ENCODE assay signal across 12 cellular contexts in genomic region chr20:58647814-58648501, GRCh38. TPM values are rescaled to one million over a fixed set of nuclear protein-coding genes. Genes with fewer than 3 reads are reported as not detected.
A peak's percentile ranks its signal among the peaks of the same experiment; 100 is the strongest.
DNase-seq lines count a peak whose midpoint lies in the region; ATAC-seq, FAIRE-seq and TF ChIP-seq lines count a peak whose summit lies in the region.
"Had no signal": no experiment of that assay in that cellular context is flagged by ENCODE, and none has a peak within 500 bp of the region (broad histone marks: within the 10 kb centered on the region; RNA-seq: fewer than 3 reads in every experiment).

No MANE protein-coding gene starts in this region.

- H3K4me2 ChIP-seq in GM23338 (no peak overlapping the region), astrocyte (ENCODE audit: low read length) (peak overlapping the region; percentile 44)

- H3K36me3 Mint-ChIP-seq in GM23338 (ENCODE audit: low read depth) (peaks cover 3% of the 10 kb centered on the region; the same call in 2 of the 3 replicates), astrocyte (ENCODE audit: low read depth, unreplicated experiment) (peaks cover 2% of the 10 kb centered on the region)
- H3K36me3 Mint-ChIP-seq: naive thymus-derived CD8-positive, alpha-beta T cell had no signal

- H3K27ac ChIP-seq in GM23338 (ENCODE audit: low read depth) (no peak overlapping the region), astrocyte (ENCODE audit: low read depth, low read length) (peak overlapping the region; percentile 23), thoracic aorta (peak overlapping the region; percentile 61 to 67), brain microvascular endothelial cell (no peak overlapping the region)

- in situ Hi-C loops in brain microvascular endothelial cell (cut with HindIII; ENCODE audit: low pct_ligation_motif_present, low sequenced_read_pairs): no loop called here

- H3K9ac ChIP-seq in astrocyte (ENCODE audit: low read length): no peak overlapping the region

- no peak for ATAC-seq in GM23338
- no peak for ATAC-seq in left lobe of liver
- peak; percentile 58 for ATAC-seq in thoracic aorta (ENCODE audit: insufficient number of reproducible peaks, low FRiP score, low read depth)
- ATAC-seq in HG02571 (IDR thresholded peaks at IDR 0.05; ENCODE audit: unreplicated experiment): no peak
- ATAC-seq: naive thymus-derived CD8-positive, alpha-beta T cell had no signal

- H3K4me1 Mint-ChIP-seq in GM23338 (peaks cover 17% of the 10 kb centered on the region), astrocyte (ENCODE audit: low read depth, unreplicated experiment) (peaks cover 13% of the 10 kb centered on the region)

- H3K79me2 ChIP-seq in GM23338 (replicated peaks; ENCODE audit: insufficient read depth) (peaks cover 12% of the 10 kb centered on the region), astrocyte (ENCODE audit: insufficient read depth, low read length) (peaks cover 19% of the 10 kb centered on the region)

- FAIRE-seq in astrocyte (lab: Jason Lieb, UNC): no peak

- H3K4me3 Mint-ChIP-seq in GM23338 (no peak overlapping the region), astrocyte (ENCODE audit: unreplicated experiment) (no peak overlapping the region)

- H3K27me3 Mint-ChIP-seq in GM23338 (ENCODE audit: insufficient read depth, low read depth, poor library complexity) (peaks cover 16% of the 10 kb centered on the region), astrocyte (ENCODE audit: low read depth, unreplicated experiment) (peaks cover 2% of the 10 kb centered on the region)
- H3K27me3 Mint-ChIP-seq: naive thymus-derived CD8-positive, alpha-beta T cell had no signal

- no peak for DNase-seq in GM23338 (ENCODE audit: low spot score)
- peak; percentile 88 for DNase-seq in astrocyte (ENCODE audit: low read depth)
- peak; percentile 8 for DNase-seq in left lobe of liver (ENCODE audit: low spot score)
- no peak for DNase-seq in thoracic aorta (ENCODE audit: low spot score)
- DNase-seq in NCI-H1092 treated with DMSO at 0.1 percent for 48 hours (lab: John Stamatoyannopoulos, UW): no peak
- DNase-seq in NCI-H146 treated with DMSO at 0.1 percent for 48 hours (lab: John Stamatoyannopoulos, UW; ENCODE audit: unreplicated experiment): no peak
- DNase-seq in brain microvascular endothelial cell: no peak
- DNase-seq: DMS153; naive thymus-derived CD8-positive, alpha-beta T cell; NCI-H1105; NK-92 treated with Interleukin-12 subunit alpha and Interleukin-12 subunit beta, amount 100 ng/mL, for 24 hours had no signal

- H3K27me3 ChIP-seq in GM23338 (ENCODE audit: insufficient read depth) (peaks cover 13% of the 10 kb centered on the region), astrocyte (ENCODE audit: insufficient read depth, low read length) (no peaks in the 10 kb centered on the region), thoracic aorta (replicated peaks; ENCODE audit: insufficient read depth) (no peaks in the 10 kb centered on the region), brain microvascular endothelial cell (replicated peaks) (no peaks in the 10 kb centered on the region)

- H3K36me3 ChIP-seq in GM23338 (ENCODE audit: insufficient read depth): no peaks in the 10 kb centered on the region
- no peaks in the 10 kb centered on the region for H3K36me3 ChIP-seq in astrocyte (ENCODE audit: insufficient read depth, low read length)
- H3K36me3 ChIP-seq in thoracic aorta: no peaks in the 10 kb centered on the region
- no peaks in the 10 kb centered on the region for H3K36me3 ChIP-seq in brain microvascular endothelial cell (replicated peaks)

- H2AFZ ChIP-seq in GM23338 (peak overlapping the region; percentile 3; the same call in 1 of the 2 replicates), astrocyte (ENCODE audit: low read depth, low read length) (no peak overlapping the region)

- H3K9me3 Mint-ChIP-seq in GM23338: peaks cover 3% of the 10 kb centered on the region; the same call in 2 of the 3 replicates
- H3K9me3 Mint-ChIP-seq in astrocyte (ENCODE audit: unreplicated experiment): no peaks in the 10 kb centered on the region
- H3K9me3 Mint-ChIP-seq: naive thymus-derived CD8-positive, alpha-beta T cell had no signal

- H4K20me1 ChIP-seq in GM23338 (replicated peaks; ENCODE audit: insufficient read depth) (no peaks in the 10 kb centered on the region), astrocyte (ENCODE audit: insufficient read depth, low read length) (no peaks in the 10 kb centered on the region)

- H3K9me3 ChIP-seq in astrocyte (ENCODE audit: insufficient read depth, low read depth, low read length) (no peaks in the 10 kb centered on the region), thoracic aorta (no peaks in the 10 kb centered on the region)

- H3K4me1 ChIP-seq in GM23338 (ENCODE audit: insufficient read depth) (peaks cover 14% of the 10 kb centered on the region), astrocyte (ENCODE audit: insufficient read depth, low read length) (peaks cover 47% of the 10 kb centered on the region), thoracic aorta (ENCODE audit: control insufficient read depth in 1 of 2, low read depth in 2 of 2) (peaks cover 11 to 45% of the 10 kb centered on the region in 2 donors)

- TF ChIP-seq CTCF in GM23338 (conservative IDR thresholded peaks at IDR 0.05; ENCODE audit: low read depth in 2 of 2) (no peak), astrocyte (IDR thresholded peaks at IDR 0.05; ENCODE audit: insufficient read depth, low read depth, low read length) (no peak), thoracic aorta (IDR thresholded peaks at IDR 0.05) (no peak), brain microvascular endothelial cell (IDR thresholded peaks at IDR 0.05; ENCODE audit: low read depth, low read length, missing control alignments) (no peak)

- no peak overlapping the region for H3K4me3 ChIP-seq in GM23338
- H3K4me3 ChIP-seq in astrocyte (ENCODE audit: insufficient read depth, low read depth, low read length): no peak overlapping the region
- no peak overlapping the region for H3K4me3 ChIP-seq in thoracic aorta
- H3K4me3 ChIP-seq in brain microvascular endothelial cell (ENCODE audit: low read depth, low read length): no peak overlapping the region

- H3F3A ChIP-seq in GM23338 (replicated peaks; ENCODE audit: low read depth): no peaks in the 10 kb centered on the region

- H3K27ac Mint-ChIP-seq in GM23338 (no peak overlapping the region), astrocyte (ENCODE audit: unreplicated experiment) (no peak overlapping the region)

- H3K9me2 ChIP-seq in GM23338 (ENCODE audit: insufficient read depth): no peaks in the 10 kb centered on the region

TF ChIP-seq in GM23338, 12 proteins besides CTCF, POLR2A, EP300 and RAD21 (continues in another document):
- no peak for TF ChIP-seq EZH2 (IDR thresholded peaks at IDR 0.05; ENCODE audit: low read depth, unreplicated experiment)
- no peak for TF ChIP-seq STAT1 (IDR thresholded peaks at IDR 0.05; ENCODE audit: unreplicated experiment)
- TF ChIP-seq REST (IDR thresholded peaks at IDR 0.05; ENCODE audit: unreplicated experiment): no peak
- TF ChIP-seq ZNF114 (CRISPR knock-in tag; IDR thresholded peaks at IDR 0.05): no peak
- TF ChIP-seq, protein P1, sequence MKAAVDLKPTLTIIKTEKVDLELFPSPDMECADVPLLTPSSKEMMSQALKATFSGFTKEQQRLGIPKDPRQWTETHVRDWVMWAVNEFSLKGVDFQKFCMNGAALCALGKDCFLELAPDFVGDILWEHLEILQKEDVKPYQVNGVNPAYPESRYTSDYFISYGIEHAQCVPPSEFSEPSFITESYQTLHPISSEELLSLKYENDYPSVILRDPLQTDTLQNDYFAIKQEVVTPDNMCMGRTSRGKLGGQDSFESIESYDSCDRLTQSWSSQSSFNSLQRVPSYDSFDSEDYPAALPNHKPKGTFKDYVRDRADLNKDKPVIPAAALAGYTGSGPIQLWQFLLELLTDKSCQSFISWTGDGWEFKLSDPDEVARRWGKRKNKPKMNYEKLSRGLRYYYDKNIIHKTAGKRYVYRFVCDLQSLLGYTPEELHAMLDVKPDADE (IDR thresholded peaks at IDR 0.05): no peak
- TF ChIP-seq ZNF331 (CRISPR knock-in tag; IDR thresholded peaks at IDR 0.05; ENCODE audit: low read depth): no peak
- TF ChIP-seq CREB1 (CRISPR knock-in tag; IDR thresholded peaks at IDR 0.05; ENCODE audit: low read depth): no peak
- TF ChIP-seq JUNB (IDR thresholded peaks at IDR 0.05; ENCODE audit: unreplicated experiment): no peak

RNA-seq across cellular contexts. Expression of gene STX16, which starts 3.1 kb away (rescaled TPM):
- 66.5 and 70.5 TPM in 2 replicates for total RNA-seq in GM23338 (2014; rRNA removed; shearing (Covaris generic))
- polyA plus RNA-seq in GM23338 (2016; fragmentation: Nextera tagmentation; extraction: Ambion mirVana): 27.7 and 31.2 TPM in 2 replicates
- total RNA-seq in astrocyte: 54.3 and 59.3 TPM in 2 replicates
- 25.7 TPM for total RNA-seq in left lobe of liver
- 100 to 1,000 TPM in 1 of 2 donors, 10 to 100 TPM in 1; 66.3 to 109 TPM for total RNA-seq in thoracic aorta

RNA-seq across cellular contexts. Expression of gene NPEPL1, which starts 44.6 kb away (rescaled TPM):
- 24.1 and 30.0 TPM in 2 replicates for total RNA-seq in GM23338 (2014; rRNA removed; shearing (Covaris generic))
- polyA plus RNA-seq in GM23338 (2016; fragmentation: Nextera tagmentation; extraction: Ambion mirVana): 17.8 and 23.5 TPM in 2 replicates
- total RNA-seq in astrocyte: 25.4 and 27.1 TPM in 2 replicates
- 12.8 TPM for total RNA-seq in left lobe of liver
- 10 to 100 TPM; 47.1 to 59.4 TPM for total RNA-seq in thoracic aorta

Comparison
In these comparisons a context has a peak if more than half of its experiments do, and no peak if none do; other contexts are left out.
1. DNase-seq: peak in astrocyte (single experiment) and left lobe of liver (single experiment); none in GM23338 (single experiment), thoracic aorta (single experiment), NCI-H1092 treated with DMSO at 0.1 percent for 48 hours (single experiment), NCI-H146 treated with DMSO at 0.1 percent for 48 hours (single experiment) and brain microvascular endothelial cell (single experiment).
2. H3K27ac ChIP-seq: peak in astrocyte (single experiment) and thoracic aorta (2 of 2); none in GM23338 (single experiment) and brain microvascular endothelial cell (single experiment).